ENCODE assay signal across 20 cellular contexts in the genomic region with DNA sequence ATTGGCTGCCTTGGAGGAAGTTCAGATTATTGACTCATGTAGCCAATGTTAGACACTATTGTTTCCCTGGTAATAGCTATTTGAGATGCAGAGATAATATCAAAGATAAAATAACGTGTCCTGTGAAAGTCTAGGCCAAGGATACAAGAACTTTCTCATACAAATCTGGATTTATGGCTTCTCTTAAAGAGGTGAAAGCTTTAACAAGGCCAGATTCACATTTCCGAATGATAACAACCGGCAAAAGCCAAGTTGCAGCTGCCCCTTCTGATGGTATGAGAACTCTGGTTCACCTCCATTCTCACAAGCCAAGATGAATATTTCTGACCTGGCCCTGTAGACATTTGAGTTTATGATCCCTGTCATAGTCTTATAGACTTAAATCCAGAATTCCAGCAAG.
A peak's percentile ranks its signal among the peaks of the same experiment; 100 is the strongest.
DNase-seq lines count a peak whose midpoint lies in the region; TF ChIP-seq lines count a peak whose summit lies in the region.
"Had no signal": no experiment of that assay in that cellular context is flagged by ENCODE, and none has a peak within 500 bp of the region (broad histone marks: within the 10 kb centered on the region; RNA-seq: fewer than 3 reads in every experiment).

No MANE protein-coding gene starts in this region.

- no peak overlapping the region for H3K9ac ChIP-seq in smooth muscle cell (ENCODE audit: low read depth)
- H3K9ac ChIP-seq: GM23248 had no signal

- H3F3A ChIP-seq in smooth muscle cell (ENCODE audit: low read depth), result peaks cover 17% of the 10 kb centered on the region

- 22% methylated on average over 3 of the region's 3 CpGs for WGBS in smooth muscle cell (ENCODE audit: low lambda C conversion rate)
- WGBS in thyroid gland, 2 donors, result 80 to 87% methylated on average over 3 of the region's 3 CpGs

- H3K36me3 ChIP-seq in smooth muscle cell (ENCODE audit: low read depth), result no peaks in the 10 kb centered on the region
- no peaks in the 10 kb centered on the region for H3K36me3 ChIP-seq in effector memory CD4-positive, alpha-beta T cell (ENCODE audit: control insufficient read depth, insufficient read depth, low read length)
- H3K36me3 ChIP-seq in thyroid gland, result no peaks in the 10 kb centered on the region
- H3K36me3 ChIP-seq: MG63, SJSA1 had no signal

- H3K9me3 ChIP-seq in smooth muscle cell (replicated peaks; ENCODE audit: low read depth), result no peaks in the 10 kb centered on the region
- H3K9me3 ChIP-seq in effector memory CD4-positive, alpha-beta T cell (ENCODE audit: control insufficient read depth, low read length), result no peaks in the 10 kb centered on the region
- H3K9me3 ChIP-seq in thyroid gland, result no peaks in the 10 kb centered on the region
- H3K9me3 ChIP-seq: MG63, SJSA1 had no signal

- TF ChIP-seq POLR2A in thyroid gland (IDR thresholded peaks at IDR 0.05), result no peak

- no peaks in the 10 kb centered on the region for H3K79me2 ChIP-seq in smooth muscle cell (ENCODE audit: low read depth)

- no peaks in the 10 kb centered on the region for H3K27me3 ChIP-seq in smooth muscle cell (ENCODE audit: low read depth)
- no peaks in the 10 kb centered on the region for H3K27me3 ChIP-seq in effector memory CD4-positive, alpha-beta T cell (replicated peaks; ENCODE audit: control insufficient read depth, insufficient read depth, low read length, poor library complexity, severe bottlenecking)
- H3K27me3 ChIP-seq in thyroid gland, result no peaks in the 10 kb centered on the region
- H3K27me3 ChIP-seq: MG63, SJSA1 had no signal

- peak; percentile 31 for DNase-seq in AG10803 (ENCODE audit: low read depth)
- DNase-seq in M059J (ENCODE audit: low read depth), result peak; percentile 8
- DNase-seq in fibroblast of villous mesenchyme (ENCODE audit: low read depth), result peak; percentile 10
- DNase-seq in smooth muscle cell (lab: John Stamatoyannopoulos, UW; ENCODE audit: unreplicated experiment), result no peak
- no peak for DNase-seq in effector memory CD4-positive, alpha-beta T cell
- DNase-seq in thyroid gland, result no peak
- DNase-seq in NOMO-1 treated with DMSO at 0.1 percent for 48 hours (lab: John Stamatoyannopoulos, UW; ENCODE audit: unreplicated experiment), result no peak
- DNase-seq: 8988T, ACHN, DMS153, DND-41, GM23248, H7, KBM-7, MG63, NCI-H2029, NCI-H526 treated with DMSO at 0.1 percent for 48 hours, Right ventricle myocardium superior, RPMI8226 had no signal

- H3K4me3 ChIP-seq in AG10803 (ENCODE audit: low read length), result no peak overlapping the region
- H3K4me3 ChIP-seq in fibroblast of villous mesenchyme (ENCODE audit: low read depth, low read length), result no peak overlapping the region
- no peak overlapping the region for H3K4me3 ChIP-seq in smooth muscle cell
- H3K4me3 ChIP-seq in effector memory CD4-positive, alpha-beta T cell (ENCODE audit: insufficient read depth, low read depth, low read length, poor library complexity, severe bottlenecking), result no peak overlapping the region
- H3K4me3 ChIP-seq in thyroid gland (replicated peaks in 1 of 3), result no peak overlapping the region
- H3K4me3 ChIP-seq: GM23248, MG63, SJSA1 had no signal

- intact Hi-C loops in thyroid gland (cut with DNase I), result no loop called here

- peak overlapping the region; percentile 84 for H3K27ac ChIP-seq in smooth muscle cell (ENCODE audit: low read depth)
- no peak overlapping the region for H3K27ac ChIP-seq in effector memory CD4-positive, alpha-beta T cell (ENCODE audit: insufficient read depth, low read length, poor library complexity, severe bottlenecking)
- no peak overlapping the region for H3K27ac ChIP-seq in thyroid gland
- H3K27ac ChIP-seq: GM23248, SJSA1 had no signal

- H3K4me1 ChIP-seq in smooth muscle cell (ENCODE audit: low read depth) (peaks cover 13% of the 10 kb centered on the region), thyroid gland (no peaks in the 10 kb centered on the region)
- H3K4me1 ChIP-seq in effector memory CD4-positive, alpha-beta T cell (ENCODE audit: control insufficient read depth, insufficient read depth, low read length, poor library complexity, severe bottlenecking), result no peaks in the 10 kb centered on the region
- H3K4me1 ChIP-seq: SJSA1 had no signal

- TF ChIP-seq CTCF in AG10803 (conservative IDR thresholded peaks at IDR 0.05; ENCODE audit: low read length) (no peak), fibroblast of villous mesenchyme (IDR thresholded peaks at IDR 0.05; ENCODE audit: insufficient read depth, low read depth, low read length) (no peak), smooth muscle cell (IDR thresholded peaks at IDR 0.05; ENCODE audit: borderline replicate concordance, insufficient read depth, poor library complexity, severe bottlenecking) (no peak), thyroid gland (IDR thresholded peaks at IDR 0.05) (no peak)

- H3K4me2 ChIP-seq in smooth muscle cell, result no peak overlapping the region

- H2AFZ ChIP-seq in smooth muscle cell (ENCODE audit: low read depth), result peak overlapping the region; percentile 32
- H2AFZ ChIP-seq: GM23248 had no signal

- H4K20me1 ChIP-seq in smooth muscle cell (ENCODE audit: low read depth), result no peaks in the 10 kb centered on the region

Comparison
In these comparisons a context has a peak if more than half of its experiments do, and no peak if none do; other contexts are left out.
1. DNase-seq: peak in AG10803 (single experiment), M059J (single experiment) and fibroblast of villous mesenchyme (single experiment); none in smooth muscle cell (single experiment), effector memory CD4-positive, alpha-beta T cell (0 of 3), thyroid gland (0 of 2) and NOMO-1 treated with DMSO at 0.1 percent for 48 hours (single experiment).